8 cellular contexts compared by ENCODE assay signal in the genomic region with DNA sequence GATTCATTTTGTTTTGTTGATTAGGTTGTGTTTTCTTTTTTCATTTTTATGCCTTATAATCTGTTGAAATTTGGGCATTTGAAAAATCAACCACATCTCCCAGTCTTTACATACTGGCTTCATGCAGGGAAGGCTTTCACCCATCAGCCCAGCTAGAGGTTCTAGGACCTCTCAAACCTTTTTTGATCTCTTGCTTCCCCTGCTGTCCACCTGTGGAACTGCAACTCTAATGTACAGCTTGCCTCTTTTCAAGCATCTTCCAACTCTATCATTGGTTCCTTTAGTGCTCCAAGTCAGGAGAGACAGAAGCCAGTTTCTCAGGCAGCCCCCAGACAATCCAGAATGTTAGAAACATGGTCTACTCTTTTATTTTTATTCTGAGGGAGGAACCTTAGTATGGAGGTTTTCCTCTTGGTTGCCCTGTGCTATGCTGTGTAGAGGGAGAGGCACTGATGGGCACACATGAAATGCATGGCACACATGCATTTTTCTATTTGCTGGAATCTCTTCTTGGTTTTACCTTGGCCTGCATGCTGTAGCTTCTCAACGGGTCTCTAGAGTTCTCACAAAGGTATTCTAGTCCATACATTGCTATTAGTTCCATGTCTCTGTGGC.
A peak's percentile ranks its signal among the peaks of the same experiment; 100 is the strongest.
DNase-seq lines count a peak whose midpoint lies in the region; ATAC-seq and TF ChIP-seq lines count a peak whose summit lies in the region.

No MANE protein-coding gene starts in this region.

- H3K4me3 ChIP-seq in Panc1 (ENCODE audit: low read depth in 2 of 2, low read length in 2 of 2) (no peak overlapping the region), fibroblast of lung (replicated peaks in 1 of 4; ENCODE audit: control extremely low read depth in 1 of 4, insufficient read depth in 1 of 4, low read depth in 3 of 4, low read length in 4 of 4) (no peak overlapping the region)

- intact Hi-C loops in Panc1 (cut with micrococcal nuclease; ENCODE audit: unreplicated experiment) = loop anchor here (1.0 kb wide), 1 partner anchor 643 kb away; no protein-coding TSS in a partner anchor

- H3K27ac ChIP-seq in Panc1 (ENCODE audit: low read length) (no peak overlapping the region), fibroblast of lung (ENCODE audit: insufficient read depth, low read length) (no peak overlapping the region)

- H3K27me3 ChIP-seq in Panc1 (ENCODE audit: control insufficient read depth, insufficient read depth, low read length) (no peaks in the 10 kb centered on the region), fibroblast of lung (ENCODE audit: control insufficient read depth, insufficient read depth, low read length) (no peaks in the 10 kb centered on the region)

- no TSS peak for BruUV-seq in Panc1 (replicated peaks; lab: Mats Ljungman, UMichigan)

- CTCF ChIA-PET in Panc1 (lab: Charles Lee) = interaction anchor here (0.6 to 1.1 kb wide), 2 partner anchors 166 to 643 kb away, joined by 3 to 4 read pairs; no protein-coding TSS in a partner anchor

- no peak overlapping the region for H2AFZ ChIP-seq in fibroblast of lung (ENCODE audit: low read length)

- no peak overlapping the region for H3K9ac ChIP-seq in fibroblast of lung (ENCODE audit: insufficient read depth, low read length)

- ATAC-seq in HG02798 (IDR thresholded peaks at IDR 0.05; ENCODE audit: poor library complexity, unreplicated experiment) (peak; percentile 69), Panc1 (no peak), GM19324 (IDR thresholded peaks at IDR 0.05; ENCODE audit: low FRiP score, unreplicated experiment) (no peak)

- H4K20me1 ChIP-seq in fibroblast of lung (ENCODE audit: control insufficient read depth, extremely low read depth, insufficient read depth, low read length) = no peaks in the 10 kb centered on the region

- H3K36me3 ChIP-seq in Panc1 (ENCODE audit: control insufficient read depth, insufficient read depth, low read length) (no peaks in the 10 kb centered on the region), fibroblast of lung (ENCODE audit: control insufficient read depth, insufficient read depth, low read length) (no peaks in the 10 kb centered on the region)

- H3K79me2 ChIP-seq in fibroblast of lung (ENCODE audit: control insufficient read depth, insufficient read depth, low read length) = no peaks in the 10 kb centered on the region

- TF ChIP-seq CTCF in Panc1 (IDR thresholded peaks at IDR 0.05) (peak; percentile 83), fibroblast of lung (conservative IDR thresholded peaks at IDR 0.05 in 1 of 2, IDR thresholded peaks at IDR 0.05 in 1 of 2; ENCODE audit: low read depth in 1 of 2, low read length in 2 of 2) (peak; percentile 81 to 94)

- in situ Hi-C loops in Panc1 (cut with HindIII; ENCODE audit: low pct_unique_long_range_greater_than_20kb, low sequenced_read_pairs) = no loop called here

- H3K9me3 ChIP-seq in Panc1 (ENCODE audit: control insufficient read depth, insufficient read depth, low read depth, low read length) (no peaks in the 10 kb centered on the region), fibroblast of lung (ENCODE audit: control insufficient read depth, insufficient read depth, low read depth, low read length) (no peaks in the 10 kb centered on the region)

- POLR2A ChIA-PET in Panc1 (lab: Charles Lee) = no interaction called here

- H3K4me2 ChIP-seq in fibroblast of lung (ENCODE audit: extremely low read depth, insufficient read depth, low read length) = no peak overlapping the region

- H3K4me1 ChIP-seq in Panc1 (ENCODE audit: control insufficient read depth, insufficient read depth, low read length) (no peaks in the 10 kb centered on the region), fibroblast of lung (ENCODE audit: control insufficient read depth, extremely low read depth, insufficient read depth, low read length) (no peaks in the 10 kb centered on the region)

- DNase-seq in stimulated activated CD4-positive, alpha-beta T cell treated with anti-CD3 and anti-CD28 coated beads, Interleukin-2, amount 100 ng/mL, for 48 hours = peak; percentile 0 to 2
- DNase-seq in stimulated activated CD4-positive, alpha-beta T cell treated with anti-CD3 and anti-CD28 coated beads, Interleukin-4, amount 100 ng/mL, for 24 hours = no peak
- DNase-seq in Panc1 (ENCODE audit: low read depth, low spot score) (peak; percentile 68), fibroblast of lung (ENCODE audit: low read depth in 2 of 2) (peak; percentile 20 to 61)
- DNase-seq in stimulated activated CD4-positive, alpha-beta T cell treated with anti-CD3 and anti-CD28 coated beads, Interleukin-4, amount 100 ng/mL, for 48 hours (ENCODE audit: low read depth in 2 of 2) = peak; percentile 1
- no peak for DNase-seq in stimulated activated naive CD4-positive, alpha-beta T cell (lab: John Stamatoyannopoulos, UW)

Comparison
In these comparisons a context has a peak if more than half of its experiments do, and no peak if none do; other contexts are left out.
1. DNase-seq: peak in stimulated activated CD4-positive, alpha-beta T cell treated with anti-CD3 and anti-CD28 coated beads, Interleukin-2, amount 100 ng/mL, for 48 hours (2 of 2), Panc1 (single experiment), fibroblast of lung (2 of 2) and stimulated activated CD4-positive, alpha-beta T cell treated with anti-CD3 and anti-CD28 coated beads, Interleukin-4, amount 100 ng/mL, for 48 hours (2 of 2); none in stimulated activated CD4-positive, alpha-beta T cell treated with anti-CD3 and anti-CD28 coated beads, Interleukin-4, amount 100 ng/mL, for 24 hours (single experiment) and stimulated activated naive CD4-positive, alpha-beta T cell (0 of 6).